In the genomic region with DNA sequence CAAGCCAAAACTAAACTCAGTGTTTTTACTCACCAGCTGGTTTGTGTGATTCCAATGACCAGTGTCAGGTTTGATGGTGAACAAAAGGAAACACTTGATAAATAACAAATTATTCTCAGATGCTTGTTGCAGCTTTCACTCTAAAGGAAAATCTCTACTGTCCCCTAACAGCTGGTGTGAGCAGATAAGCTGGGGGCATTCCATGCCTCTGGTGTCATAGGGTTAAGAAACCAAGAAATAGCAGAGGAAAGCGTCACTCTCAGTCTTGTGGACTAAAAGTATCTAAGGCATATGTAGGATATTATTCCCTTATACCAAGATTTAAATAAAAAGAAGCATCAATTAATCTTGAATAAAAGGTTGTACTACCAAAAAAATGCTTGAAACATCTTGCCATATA, we compare ENCODE assay signal across 17 cellular contexts. TPM values are rescaled to one million over a fixed set of nuclear protein-coding genes. Genes with fewer than 3 reads are reported as not detected.
DNase-seq lines count a peak whose midpoint lies in the region; ATAC-seq and TF ChIP-seq lines count a peak whose summit lies in the region.
"Had no signal": no experiment of that assay in that cellular context is flagged by ENCODE, and none has a peak within 500 bp of the region (broad histone marks: within the 10 kb centered on the region; RNA-seq: fewer than 3 reads in every experiment).

No MANE protein-coding gene starts in this region.

- no peak overlapping the region for H3K27ac Mint-ChIP-seq in activated naive CD4-positive, alpha-beta T cell treated with anti-CD3 and anti-CD28 coated beads, Interleukin-2, amount 10 ng/mL, durations not matched to agents 7 days and 5 days
- H3K27ac Mint-ChIP-seq: HFFc6 had no signal

- H3K27me3 Mint-ChIP-seq in activated naive CD4-positive, alpha-beta T cell treated with anti-CD3 and anti-CD28 coated beads, Interleukin-2, amount 10 ng/mL, durations not matched to agents 7 days and 5 days = no peaks in the 10 kb centered on the region

- no peak for ATAC-seq in Right ventricle myocardium inferior
- no peak for ATAC-seq in HG03135 (IDR thresholded peaks at IDR 0.05; ENCODE audit: unreplicated experiment)

- H3K4me1 ChIP-seq in cardiac muscle cell (ENCODE audit: low read depth) (no peaks in the 10 kb centered on the region), smooth muscle cell (ENCODE audit: low read depth) (peaks cover 23% of the 10 kb centered on the region)
- H3K4me1 ChIP-seq: SJSA1 had no signal

- 4% methylated on average over 1 of the region's 1 CpG for WGBS in smooth muscle cell (ENCODE audit: low lambda C conversion rate)

- H3K4me1 Mint-ChIP-seq in activated naive CD4-positive, alpha-beta T cell treated with anti-CD3 and anti-CD28 coated beads, Interleukin-2, amount 10 ng/mL, durations not matched to agents 7 days and 5 days = no peaks in the 10 kb centered on the region

- H3K27ac ChIP-seq in cardiac muscle cell (no peak overlapping the region), smooth muscle cell (ENCODE audit: low read depth) (peak overlapping the region; percentile 81)
- H3K27ac ChIP-seq: 22Rv1, SJSA1 had no signal

- CTCF ChIA-PET in activated naive CD4-positive, alpha-beta T cell treated with anti-CD3 and anti-CD28 coated beads, Interleukin-2, amount 10 ng/mL, durations not matched to agents 7 days and 5 days (lab: Charles Lee) = no interaction called here

- intact Hi-C loops in Right ventricle myocardium inferior (cut with DNase I) = no loop called here

- TF ChIP-seq CTCF in cardiac muscle cell (IDR thresholded peaks at IDR 0.05; ENCODE audit: low read depth, low read length) (no peak), fibroblast of mammary gland (conservative IDR thresholded peaks at IDR 0.05; ENCODE audit: control insufficient read depth, insufficient read depth, low read depth, low read length) (no peak), smooth muscle cell (IDR thresholded peaks at IDR 0.05; ENCODE audit: borderline replicate concordance, insufficient read depth, poor library complexity, severe bottlenecking) (no peak)

- peak overlapping the region; percentile 66 for H3K4me2 ChIP-seq in smooth muscle cell

- H3K9me3 Mint-ChIP-seq in activated naive CD4-positive, alpha-beta T cell treated with anti-CD3 and anti-CD28 coated beads, Interleukin-2, amount 10 ng/mL, durations not matched to agents 7 days and 5 days = no peaks in the 10 kb centered on the region

- H3F3A ChIP-seq in smooth muscle cell (ENCODE audit: low read depth) = no peaks in the 10 kb centered on the region

- no peaks in the 10 kb centered on the region for H3K79me2 ChIP-seq in smooth muscle cell (ENCODE audit: low read depth)

- DNase-seq in cardiac muscle cell (ENCODE audit: low read depth in 1 of 2, low spot score in 1 of 2) (peak; percentile 2 to 3), Right ventricle myocardium inferior (ENCODE audit: missing footprints) (no peak), OCI-M1 (lab: John Stamatoyannopoulos, UW) (peak; percentile 5), fibroblast of mammary gland (ENCODE audit: low read depth) (peak; percentile 0), smooth muscle cell (lab: John Stamatoyannopoulos, UW; ENCODE audit: unreplicated experiment) (no peak), NCI-H345 treated with DMSO at 0.1 percent for 48 hours (lab: John Stamatoyannopoulos, UW; ENCODE audit: unreplicated experiment) (no peak)
- DNase-seq in activated naive CD4-positive, alpha-beta T cell treated with anti-CD3 and anti-CD28 coated beads, Interleukin-2, amount 10 ng/mL, durations not matched to agents 7 days and 5 days = no peak
- DNase-seq: AML-193, HFFc6, Karpas-422, NCI-H1417 treated with DMSO at 0.1 percent for 48 hours, NCI-H2029, NCI-H510A treated with DMSO at 0.1 percent for 48 hours had no signal

- H3K36me3 Mint-ChIP-seq in activated naive CD4-positive, alpha-beta T cell treated with anti-CD3 and anti-CD28 coated beads, Interleukin-2, amount 10 ng/mL, durations not matched to agents 7 days and 5 days = no peaks in the 10 kb centered on the region

- H4K20me1 ChIP-seq in smooth muscle cell (ENCODE audit: low read depth) = no peaks in the 10 kb centered on the region

- H3K36me3 ChIP-seq in cardiac muscle cell (no peaks in the 10 kb centered on the region), smooth muscle cell (ENCODE audit: low read depth) (no peaks in the 10 kb centered on the region)
- H3K36me3 ChIP-seq: SJSA1 had no signal

- H2AFZ ChIP-seq in smooth muscle cell (ENCODE audit: low read depth) = peak overlapping the region; percentile 9

- H3K4me3 ChIP-seq in cardiac muscle cell (no peak overlapping the region), fibroblast of mammary gland (ENCODE audit: control insufficient read depth, low read depth, low read length) (no peak overlapping the region), smooth muscle cell (no peak overlapping the region)
- H3K4me3 ChIP-seq: SJSA1 had no signal

- H3K27me3 ChIP-seq in cardiac muscle cell = no peaks in the 10 kb centered on the region
- H3K27me3 ChIP-seq in smooth muscle cell (ENCODE audit: low read depth) = no peaks in the 10 kb centered on the region
- H3K27me3 ChIP-seq: SJSA1 had no signal

- no peak overlapping the region for H3K4me3 Mint-ChIP-seq in activated naive CD4-positive, alpha-beta T cell treated with anti-CD3 and anti-CD28 coated beads, Interleukin-2, amount 10 ng/mL, durations not matched to agents 7 days and 5 days
- H3K4me3 Mint-ChIP-seq: HFFc6 had no signal

- H3K9me3 ChIP-seq in cardiac muscle cell (ENCODE audit: low read depth) (no peaks in the 10 kb centered on the region), smooth muscle cell (replicated peaks; ENCODE audit: low read depth) (no peaks in the 10 kb centered on the region)
- H3K9me3 ChIP-seq: SJSA1 had no signal

- peak overlapping the region; percentile 38 for H3K9ac ChIP-seq in smooth muscle cell (ENCODE audit: low read depth)

RNA-seq across cellular contexts. Expression of a gene that starts 24.3 kb away (rescaled TPM):
- not detected in 2 replicates for total RNA-seq in cardiac muscle cell
- polyA plus RNA-seq in cardiac muscle cell = 0.05 and 0.20 TPM in 2 replicates
- total RNA-seq in Right ventricle myocardium inferior = not detected
- not detected in 2 replicates for total RNA-seq in smooth muscle cell
- polyA plus RNA-seq in smooth muscle cell = 0.02 and 0.05 TPM in 2 replicates
- total RNA-seq: HFFc6, RPMI7951, SJSA1 had no signal

RNA-seq across cellular contexts. Expression of a gene that starts 24.6 kb away (rescaled TPM):
- total RNA-seq in cardiac muscle cell (not detected in 2 replicates), Right ventricle myocardium inferior (not detected), smooth muscle cell (not detected in 2 replicates)
- polyA plus RNA-seq in cardiac muscle cell (not detected in 2 replicates), smooth muscle cell (not detected in 2 replicates)
- total RNA-seq: HFFc6, RPMI7951, SJSA1 had no signal

Comparison
In these comparisons a context has a peak if more than half of its experiments do, and no peak if none do; other contexts are left out.
1. DNase-seq: peak in cardiac muscle cell (2 of 2), OCI-M1 (single experiment) and fibroblast of mammary gland (single experiment); none in Right ventricle myocardium inferior (single experiment), smooth muscle cell (single experiment), NCI-H345 treated with DMSO at 0.1 percent for 48 hours (single experiment) and activated naive CD4-positive, alpha-beta T cell treated with anti-CD3 and anti-CD28 coated beads, Interleukin-2, amount 10 ng/mL, durations not matched to agents 7 days and 5 days (single experiment).